In the genomic region with DNA sequence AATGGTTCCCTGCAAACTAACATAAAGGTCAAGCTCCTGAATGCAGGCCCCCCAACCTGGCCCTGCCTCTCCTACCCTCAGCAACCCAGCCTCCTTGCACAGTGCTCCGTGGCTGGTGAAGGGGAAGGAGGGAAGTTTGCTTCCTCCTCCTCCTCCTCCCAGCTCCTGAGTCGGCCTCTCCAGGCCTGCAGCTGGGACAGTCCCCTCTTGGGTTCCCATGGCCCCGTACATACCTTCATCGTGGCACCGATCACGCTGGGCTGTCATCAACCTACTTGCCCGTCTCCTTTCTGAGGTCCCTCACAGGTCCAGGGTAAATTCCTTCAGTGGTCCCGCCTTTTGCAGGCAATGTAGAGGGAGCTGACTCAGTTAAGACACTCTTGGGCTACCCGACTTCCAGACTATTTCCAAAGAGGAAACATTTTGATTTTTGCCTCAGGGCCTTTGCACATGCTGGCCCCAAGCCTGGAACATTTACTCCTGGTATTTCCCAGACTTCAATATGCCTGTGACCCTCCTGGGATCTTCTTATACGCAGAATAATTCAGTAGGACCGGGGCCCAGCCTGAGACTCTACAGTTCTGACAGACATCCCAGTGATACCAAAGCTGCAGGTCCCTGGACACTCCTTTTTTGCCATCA, we compare ENCODE assay signal across 23 cellular contexts. TPM values are rescaled to one million over a fixed set of nuclear protein-coding genes. Genes with fewer than 3 reads are reported as not detected.
DNase-seq lines count a peak whose midpoint lies in the region; ATAC-seq, FAIRE-seq and TF ChIP-seq lines count a peak whose summit lies in the region.
"Had no signal": no experiment of that assay in that cellular context is flagged by ENCODE, and none has a peak within 500 bp of the region (broad histone marks: within the 10 kb centered on the region; RNA-seq: fewer than 3 reads in every experiment).

No MANE protein-coding gene starts in this region.

- no peaks in the 10 kb centered on the region for H3K27me3 Mint-ChIP-seq in activated CD4-positive, alpha-beta T cell treated with anti-CD3 and anti-CD28 coated beads, Interleukin-2, amount 10 ng/mL, durations not matched to agents 7 days and 5 days
- no peaks in the 10 kb centered on the region for H3K27me3 Mint-ChIP-seq in neural crest cell (ENCODE audit: low read depth)
- H3K27me3 Mint-ChIP-seq: B cell had no signal

- peak overlapping the region; percentile 7 for H3K27ac Mint-ChIP-seq in activated CD4-positive, alpha-beta T cell treated with anti-CD3 and anti-CD28 coated beads, Interleukin-2, amount 10 ng/mL, durations not matched to agents 7 days and 5 days
- peak overlapping the region; percentile 46 for H3K27ac Mint-ChIP-seq in neural crest cell (ENCODE audit: unreplicated experiment)
- H3K27ac Mint-ChIP-seq: B cell had no signal

- H3K9me3 ChIP-seq in K562 (replicated peaks; ENCODE audit: control insufficient read depth, insufficient read depth, low read depth, low read length) (no peaks in the 10 kb centered on the region), tibial nerve (no peaks in the 10 kb centered on the region)
- H3K9me3 ChIP-seq: A549, HAP-1 had no signal

- H3K27me3 ChIP-seq in H7 (ENCODE audit: control insufficient read depth, insufficient read depth, low read length) (no peaks in the 10 kb centered on the region), K562 (ENCODE audit: control insufficient read depth in 2 of 2, insufficient read depth in 2 of 2, low read length in 2 of 2) (no peaks in the 10 kb centered on the region), tibial nerve (no peaks in the 10 kb centered on the region)

- TF ChIP-seq POLR2A in K562 (conservative IDR thresholded peaks at IDR 0.05) = no peak
- TF ChIP-seq POLR2A in tibial nerve (IDR thresholded peaks at IDR 0.05) = no peak

- CTCF ChIA-PET in activated CD4-positive, alpha-beta T cell treated with anti-CD3 and anti-CD28 coated beads, Interleukin-2, amount 10 ng/mL, durations not matched to agents 7 days and 5 days (lab: Charles Lee) = interaction anchor here (0.8 to 1.7 kb wide), 2 partner anchors 11 to 64 kb away, joined by 3 to 5 read pairs; no protein-coding TSS in a partner anchor
- CTCF ChIA-PET in K562 (lab: Yijun Ruan, JAX; ENCODE audit: low intra/inter-chr PET ratio) = no interaction called here

- no peak overlapping the region for H3K4me3 Mint-ChIP-seq in activated CD4-positive, alpha-beta T cell treated with anti-CD3 and anti-CD28 coated beads, Interleukin-2, amount 10 ng/mL, durations not matched to agents 7 days and 5 days
- no peak overlapping the region for H3K4me3 Mint-ChIP-seq in neural crest cell
- H3K4me3 Mint-ChIP-seq: B cell had no signal

- WGBS in K562 (ENCODE audit: insufficient coverage, low coverage, missing lambda C conversion rate) = 71% methylated on average over 11 of the region's 11 CpGs
- 78 to 88% methylated on average over 11 of the region's 11 CpGs for WGBS in tibial nerve, 2 donors

- H3K36me3 Mint-ChIP-seq in activated CD4-positive, alpha-beta T cell treated with anti-CD3 and anti-CD28 coated beads, Interleukin-2, amount 10 ng/mL, durations not matched to agents 7 days and 5 days (ENCODE audit: low read depth) = peaks cover 25% of the 10 kb centered on the region
- H3K36me3 Mint-ChIP-seq in neural crest cell (ENCODE audit: low read depth) = peaks cover 16% of the 10 kb centered on the region

- no peak overlapping the region for H3K9ac ChIP-seq in K562 (ENCODE audit: insufficient read depth in 1 of 2, low read depth in 2 of 2, low read length in 2 of 2)

- TF ChIP-seq CTCF in K562 (IDR thresholded peaks at IDR 0.05 in 2 of 3, conservative IDR thresholded peaks at IDR 0.05 in 1 of 3; ENCODE audit: insufficient read depth in 2 of 3, low read depth in 1 of 3, low read length in 3 of 3) (no peak), neural crest cell (conservative IDR thresholded peaks at IDR 0.05) (no peak), tibial nerve (IDR thresholded peaks at IDR 0.05) (no peak)

- in situ Hi-C loops in K562 (cut with MboI) (loop anchor here (5.0 kb wide), 1 partner anchor 66 kb away; no protein-coding TSS in a partner anchor), KBM-7 (cut with MboI; ENCODE audit: low pct_unique_long_range_greater_than_20kb, low sequenced_read_pairs) (no loop called here)

- POLR2A ChIA-PET in activated CD4-positive, alpha-beta T cell treated with anti-CD3 and anti-CD28 coated beads, Interleukin-2, amount 10 ng/mL, durations not matched to agents 7 days and 5 days (lab: Charles Lee) = no interaction called here
- POLR2A ChIA-PET in K562 (lab: Yijun Ruan, JAX) = interaction anchor here (0.6 to 3.2 kb wide), 6 partner anchors 8 to 217 kb away, joined by 3 to 13 read pairs (median 6); no protein-coding TSS in a partner anchor

- H4K20me1 ChIP-seq in K562 (replicated peaks; ENCODE audit: control insufficient read depth, insufficient read depth, low read length) = peaks cover 7% of the 10 kb centered on the region

- H3K4me1 Mint-ChIP-seq in activated CD4-positive, alpha-beta T cell treated with anti-CD3 and anti-CD28 coated beads, Interleukin-2, amount 10 ng/mL, durations not matched to agents 7 days and 5 days = peaks cover 7% of the 10 kb centered on the region
- H3K4me1 Mint-ChIP-seq in neural crest cell = no peaks in the 10 kb centered on the region

- H3K36me3 ChIP-seq in H7 (replicated peaks; ENCODE audit: control insufficient read depth, insufficient read depth, low read length) = peaks cover 22% of the 10 kb centered on the region
- H3K36me3 ChIP-seq in K562 (ENCODE audit: control insufficient read depth, insufficient read depth, low read length) = peaks cover 49% of the 10 kb centered on the region
- peaks cover 0 to 50% (median 20%) of the 10 kb centered on the region in 3 donors for H3K36me3 ChIP-seq in tibial nerve

- no peak for FAIRE-seq in K562 (lab: Jason Lieb, UNC)
- FAIRE-seq: A549, D721Med had no signal

- intact Hi-C loops in K562 (cut with micrococcal nuclease) = no loop called here

- peaks cover 0 to 3% of the 10 kb centered on the region in 2 experiments; a peak in 1 of 5 replicates for H3K4me1 ChIP-seq in K562 (replicated peaks in 1 of 2; ENCODE audit: control insufficient read depth in 2 of 2, insufficient read depth in 2 of 2, low read length in 2 of 2)
- peaks cover 0 to 10% (median 0%) of the 10 kb centered on the region in 4 donors for H3K4me1 ChIP-seq in tibial nerve
- H3K4me1 ChIP-seq: A549, HAP-1 had no signal

- no peak overlapping the region for H2AFZ ChIP-seq in K562 (ENCODE audit: low read depth, low read length)

- peaks cover 5% of the 10 kb centered on the region for H3K9me1 ChIP-seq in K562 (ENCODE audit: control insufficient read depth, insufficient read depth, low read length)

- TF ChIP-seq RAD21 in K562 (CRISPR knock-in tag; conservative IDR thresholded peaks at IDR 0.05 in 1 of 2, IDR thresholded peaks at IDR 0.05 in 1 of 2) = no peak

- DNase-seq in activated CD4-positive, alpha-beta T cell treated with anti-CD3 and anti-CD28 coated beads, Interleukin-2, amount 10 ng/mL, durations not matched to agents 7 days and 5 days = no peak
- no peak for DNase-seq in activated CD4-positive, alpha-beta T cell treated with anti-CD3 and anti-CD28 coated beads for 4 hours
- peak; percentile 9 for DNase-seq in H7
- no peak for DNase-seq in K562 (ENCODE audit: extremely low read depth in 1 of 4, low spot score in 3 of 4)
- no peak for DNase-seq in neural crest cell (ENCODE audit: low read depth, low spot score)
- no peak for DNase-seq in tibial nerve (ENCODE audit: low spot score in 2 of 2)
- no peak for DNase-seq in KBM-7
- DNase-seq: EL, GF-D8, NCI-H1105 treated with DMSO at 0.1 percent for 48 hours, NCI-H1694, NCI-H2081, NCI-H2171, NCI-H345, NCI-H526, OCI-M1 had no signal

- BruUV-seq in K562 (replicated peaks; lab: Mats Ljungman, UMichigan) = no TSS peak

- no peaks in the 10 kb centered on the region for H3K79me2 ChIP-seq in K562 (ENCODE audit: control insufficient read depth, insufficient read depth, low read length)

- ATAC-seq in K562 (no peak), GM19455 (IDR thresholded peaks at IDR 0.05; ENCODE audit: unreplicated experiment) (no peak)
- ATAC-seq: A549, Right ventricle myocardium inferior had no signal

- no peaks in the 10 kb centered on the region for H3K9me3 Mint-ChIP-seq in activated CD4-positive, alpha-beta T cell treated with anti-CD3 and anti-CD28 coated beads, Interleukin-2, amount 10 ng/mL, durations not matched to agents 7 days and 5 days
- H3K9me3 Mint-ChIP-seq in neural crest cell = no peaks in the 10 kb centered on the region
- H3K9me3 Mint-ChIP-seq: CD14-positive monocyte had no signal

- no peak overlapping the region for H3K27ac ChIP-seq in K562 (ENCODE audit: extremely low read depth, low read depth, low read length)
- H3K27ac ChIP-seq in tibial nerve = no peak overlapping the region
- H3K27ac ChIP-seq: A549 had no signal

- no peak overlapping the region for H3K4me2 ChIP-seq in K562 (ENCODE audit: insufficient read depth, low read length)
- H3K4me2 ChIP-seq: A549 had no signal

- no peak for TF ChIP-seq EP300 in K562 (IDR thresholded peaks at IDR 0.05; ENCODE audit: low read length)
- TF ChIP-seq EP300 in tibial nerve (IDR thresholded peaks at IDR 0.05) = no peak

- H3K4me3 ChIP-seq in H7 (ENCODE audit: insufficient read depth, low read depth, low read length) = no peak overlapping the region
- no peak overlapping the region for H3K4me3 ChIP-seq in K562
- no peak overlapping the region for H3K4me3 ChIP-seq in tibial nerve
- H3K4me3 ChIP-seq: A549, HAP-1 had no signal

RNA-seq across cellular contexts. Expression of a gene that starts 26.8 kb away (rescaled TPM):
- total RNA-seq in activated CD4-positive, alpha-beta T cell treated with anti-CD3 and anti-CD28 coated beads, Interleukin-2, amount 10 ng/mL, durations not matched to agents 7 days and 5 days = 10 to 100 TPM; 94.8 to 97.4 TPM
- total RNA-seq in H7 (2014; rRNA removed; shearing (Covaris generic)) = 286 and 335 TPM in 2 replicates
- 187 and 270 TPM in 2 replicates for total RNA-seq in K562 (2011; cell fraction: chromatin; rRNA removed; ENCODE audit: low replicate concordance)
- 352 and 378 TPM in 2 replicates for total RNA-seq in K562 (2011; cell fraction: nucleolus; rRNA removed)
- 244 and 324 TPM in 2 replicates for total RNA-seq in K562 (2011; cell fraction: nucleoplasm; rRNA removed)
- total RNA-seq in K562 (2014; rRNA removed) (158 and 178 TPM in 2 replicates), K562 (2014; rRNA removed; fragmentation: Illumina TruSeq; extraction: Trizol) (82.7 and 91.5 TPM in 2 replicates), K562 (2015; rRNA removed; fragmentation: Illumina TruSeq; extraction: Trizol) (136 TPM in 2 replicates), K562 (2021) (159 and 161 TPM in 2 replicates), neural crest cell (151 and 154 TPM in 2 replicates), tibial nerve (100 to 1,000 TPM in 1 of 4 donors, 10 to 100 TPM in 3; 40.4 to 124 (median 45.2) TPM)
- polyA plus RNA-seq in K562 (2011; rRNA removed) (146 and 186 TPM in 2 replicates), K562 (2014; fragmentation: Illumina TruSeq; extraction: Trizol) (143 and 175 TPM in 2 replicates), K562 (2014; fragmentation: Nextera tagmentation; extraction: Ambion mirVana) (10 to 100 TPM in 1 of 2 experiments, 1 to 10 TPM in 1; 9.1 to 14.5 TPM), K562 (2014; rRNA removed) (155 and 171 TPM in 2 replicates)
- polyA plus RNA-seq in K562 (2011; cell fraction: cytosol; rRNA removed) = 107 and 158 TPM in 2 replicates
- 149 and 181 TPM in 2 replicates for polyA plus RNA-seq in K562 (2011; cell fraction: nucleus; rRNA removed)
- polyA plus RNA-seq in K562 (2012) = 137 and 177 TPM in 2 replicates
- polyA minus RNA-seq in K562 (2011; rRNA and poly(A)+ RNA removed) = 147 and 177 TPM in 2 replicates
- polyA minus RNA-seq in K562 (2011; cell fraction: cytosol; rRNA and poly(A)+ RNA removed) = 90.9 and 121 TPM in 2 replicates
- 30.0 and 68.5 TPM in 2 replicates for polyA minus RNA-seq in K562 (2011; cell fraction: nucleus; rRNA and poly(A)+ RNA removed)
